Comparison of ENCODE assay signal across 8 cellular contexts in the genomic region with DNA sequence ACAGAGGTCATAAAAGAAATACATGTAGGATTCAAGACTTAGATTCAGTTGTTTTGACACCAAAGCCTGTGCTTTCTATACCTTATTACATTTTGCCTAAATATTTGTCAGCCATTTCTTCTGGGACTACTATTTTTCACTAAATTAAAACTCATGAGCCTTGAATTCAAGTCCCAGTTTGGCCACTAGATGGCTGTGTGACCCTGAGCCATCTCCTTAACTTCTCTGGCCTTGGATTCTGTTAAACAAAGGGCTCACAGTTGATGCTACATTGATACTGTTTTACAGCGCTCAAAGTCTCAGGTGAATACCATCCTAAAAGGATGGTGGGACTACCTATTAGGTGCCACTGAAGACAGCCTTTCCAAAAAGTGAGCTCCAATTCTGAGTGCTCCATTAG. TPM values are rescaled to one million over a fixed set of nuclear protein-coding genes. Genes with fewer than 3 reads are reported as not detected.
DNase-seq lines count a peak whose midpoint lies in the region; ATAC-seq and TF ChIP-seq lines count a peak whose summit lies in the region.

No MANE protein-coding gene starts in this region.

- no peaks in the 10 kb centered on the region for H3K4me1 ChIP-seq in CD8-positive, alpha-beta T cell (ENCODE audit: insufficient read depth, low read length)

- ATAC-seq in HG03159 (IDR thresholded peaks at IDR 0.05; ENCODE audit: unreplicated experiment) (peak; percentile 51), GM21423 (IDR thresholded peaks at IDR 0.05; ENCODE audit: unreplicated experiment) (no peak)
- ATAC-seq in activated CD8-positive, alpha-beta T cell treated with anti-CD3 and anti-CD28 coated beads for 36 hours = no peak
- no peak for ATAC-seq in CD8-positive, alpha-beta T cell

- POLR2A ChIA-PET in activated CD4-positive, alpha-beta T cell treated with anti-CD3 and anti-CD28 coated beads, Interleukin-2, amount 10 ng/mL, durations not matched to agents 7 days and 5 days (lab: Charles Lee) = no interaction called here
- POLR2A ChIA-PET in activated CD8-positive, alpha-beta T cell treated with anti-CD3 and anti-CD28 coated beads for 36 hours (lab: Charles Lee) = interaction anchor here (0.6 kb wide), 1 partner anchor 35 kb away, joined by 3 read pairs; no protein-coding TSS in a partner anchor
- POLR2A ChIA-PET in CD8-positive, alpha-beta T cell (lab: Charles Lee) = no interaction called here

- no peak overlapping the region for H3K4me3 Mint-ChIP-seq in activated CD4-positive, alpha-beta T cell treated with anti-CD3 and anti-CD28 coated beads, Interleukin-2, amount 10 ng/mL, durations not matched to agents 7 days and 5 days
- no peak overlapping the region for H3K4me3 Mint-ChIP-seq in activated CD8-positive, alpha-beta T cell treated with anti-CD3 and anti-CD28 coated beads for 36 hours
- no peak overlapping the region for H3K4me3 Mint-ChIP-seq in CD8-positive, alpha-beta T cell

- no peaks in the 10 kb centered on the region for H3K36me3 Mint-ChIP-seq in activated CD4-positive, alpha-beta T cell treated with anti-CD3 and anti-CD28 coated beads, Interleukin-2, amount 10 ng/mL, durations not matched to agents 7 days and 5 days (ENCODE audit: low read depth)
- H3K36me3 Mint-ChIP-seq in activated CD8-positive, alpha-beta T cell treated with anti-CD3 and anti-CD28 coated beads for 36 hours (ENCODE audit: low read depth) = no peaks in the 10 kb centered on the region
- no peaks in the 10 kb centered on the region for H3K36me3 Mint-ChIP-seq in CD8-positive, alpha-beta T cell

- CTCF ChIA-PET in activated CD4-positive, alpha-beta T cell treated with anti-CD3 and anti-CD28 coated beads, Interleukin-2, amount 10 ng/mL, durations not matched to agents 7 days and 5 days (lab: Charles Lee) = interaction anchor here (0.6 kb wide), 1 partner anchor 362 kb away, joined by 3 read pairs; no protein-coding TSS in a partner anchor
- CTCF ChIA-PET in activated CD8-positive, alpha-beta T cell treated with anti-CD3 and anti-CD28 coated beads for 36 hours (lab: Charles Lee) = interaction anchor here (0.7 kb wide), 1 partner anchor 21 kb away, joined by 3 read pairs; no protein-coding TSS in a partner anchor
- CTCF ChIA-PET in CD8-positive, alpha-beta T cell (lab: Charles Lee) = no interaction called here

- no peak overlapping the region for H3K27ac ChIP-seq in CD8-positive, alpha-beta T cell (ENCODE audit: low read depth, low read length)

- H3K27me3 ChIP-seq in CD8-positive, alpha-beta T cell (ENCODE audit: insufficient read depth, low read length) = no peaks in the 10 kb centered on the region

- H3K27me3 Mint-ChIP-seq in activated CD4-positive, alpha-beta T cell treated with anti-CD3 and anti-CD28 coated beads, Interleukin-2, amount 10 ng/mL, durations not matched to agents 7 days and 5 days = no peaks in the 10 kb centered on the region
- peaks cover 5% of the 10 kb centered on the region for H3K27me3 Mint-ChIP-seq in activated CD8-positive, alpha-beta T cell treated with anti-CD3 and anti-CD28 coated beads for 36 hours
- H3K27me3 Mint-ChIP-seq in CD8-positive, alpha-beta T cell (ENCODE audit: low read depth) = peaks cover 9% of the 10 kb centered on the region

- H3K4me3 ChIP-seq in CD8-positive, alpha-beta T cell (ENCODE audit: low read depth, low read length) = no peak overlapping the region

- H3K9me3 Mint-ChIP-seq in activated CD4-positive, alpha-beta T cell treated with anti-CD3 and anti-CD28 coated beads, Interleukin-2, amount 10 ng/mL, durations not matched to agents 7 days and 5 days = no peaks in the 10 kb centered on the region
- peaks cover 10% of the 10 kb centered on the region for H3K9me3 Mint-ChIP-seq in activated CD8-positive, alpha-beta T cell treated with anti-CD3 and anti-CD28 coated beads for 36 hours
- peaks cover 9% of the 10 kb centered on the region for H3K9me3 Mint-ChIP-seq in CD8-positive, alpha-beta T cell

- no peaks in the 10 kb centered on the region for H3K4me1 Mint-ChIP-seq in activated CD4-positive, alpha-beta T cell treated with anti-CD3 and anti-CD28 coated beads, Interleukin-2, amount 10 ng/mL, durations not matched to agents 7 days and 5 days
- no peaks in the 10 kb centered on the region for H3K4me1 Mint-ChIP-seq in activated CD8-positive, alpha-beta T cell treated with anti-CD3 and anti-CD28 coated beads for 36 hours (ENCODE audit: low read depth)
- no peaks in the 10 kb centered on the region for H3K4me1 Mint-ChIP-seq in CD8-positive, alpha-beta T cell (ENCODE audit: low read depth)

- no peaks in the 10 kb centered on the region for H3K9me3 ChIP-seq in CD8-positive, alpha-beta T cell (ENCODE audit: low read length)

- no peak overlapping the region for H3K27ac Mint-ChIP-seq in activated CD4-positive, alpha-beta T cell treated with anti-CD3 and anti-CD28 coated beads, Interleukin-2, amount 10 ng/mL, durations not matched to agents 7 days and 5 days
- H3K27ac Mint-ChIP-seq in activated CD8-positive, alpha-beta T cell treated with anti-CD3 and anti-CD28 coated beads for 36 hours = no peak overlapping the region
- no peak overlapping the region for H3K27ac Mint-ChIP-seq in CD8-positive, alpha-beta T cell

- intact Hi-C loops in activated CD8-positive, alpha-beta T cell treated with anti-CD3 and anti-CD28 coated beads for 36 hours (cut with micrococcal nuclease) = loop anchor here (10.0 kb wide), 1 partner anchor 542 kb away; no protein-coding TSS in a partner anchor
- intact Hi-C loops in CD8-positive, alpha-beta T cell (cut with DNase I, micrococcal nuclease) = no loop called here

- peak; percentile 18 for DNase-seq in activated CD4-positive, alpha-beta T cell treated with anti-CD3 and anti-CD28 coated beads, Interleukin-2, amount 10 ng/mL, durations not matched to agents 7 days and 5 days
- no peak for DNase-seq in activated CD4-positive, alpha-beta T cell treated with anti-CD3 and anti-CD28 coated beads, Interleukin-2, amount 50 U/mL, for 4 hours
- peak; percentile 47 for DNase-seq in activated CD8-positive, alpha-beta T cell treated with anti-CD3 and anti-CD28 coated beads for 36 hours
- DNase-seq in medulla oblongata (ENCODE audit: extremely low spot score) = peak; percentile 8
- DNase-seq in effector CD4-positive, alpha-beta T cell = no peak
- no peak for DNase-seq in CD8-positive, alpha-beta T cell

- H3K36me3 ChIP-seq in CD8-positive, alpha-beta T cell (ENCODE audit: insufficient read depth, low read length) = no peaks in the 10 kb centered on the region

- peak; percentile 56 for TF ChIP-seq CTCF in activated CD8-positive, alpha-beta T cell treated with anti-CD3 and anti-CD28 coated beads for 36 hours (IDR thresholded peaks at IDR 0.05)
- TF ChIP-seq CTCF in CD8-positive, alpha-beta T cell (IDR thresholded peaks at IDR 0.05) = no peak

RNA-seq across cellular contexts. Expression of a gene that starts 39.6 kb away (rescaled TPM):
- total RNA-seq in activated CD4-positive, alpha-beta T cell treated with anti-CD3 and anti-CD28 coated beads, Interleukin-2, amount 10 ng/mL, durations not matched to agents 7 days and 5 days = not detected
- total RNA-seq in activated CD8-positive, alpha-beta T cell treated with anti-CD3 and anti-CD28 coated beads for 36 hours = not detected
- not detected for total RNA-seq in CD8-positive, alpha-beta T cell

Comparison
In these comparisons a context has a peak if more than half of its experiments do, and no peak if none do; other contexts are left out.
1. DNase-seq: peak in activated CD4-positive, alpha-beta T cell treated with anti-CD3 and anti-CD28 coated beads, Interleukin-2, amount 10 ng/mL, durations not matched to agents 7 days and 5 days (single experiment), activated CD8-positive, alpha-beta T cell treated with anti-CD3 and anti-CD28 coated beads for 36 hours (single experiment) and medulla oblongata (single experiment); none in activated CD4-positive, alpha-beta T cell treated with anti-CD3 and anti-CD28 coated beads, Interleukin-2, amount 50 U/mL, for 4 hours (0 of 2), effector CD4-positive, alpha-beta T cell (single experiment) and CD8-positive, alpha-beta T cell (0 of 7).